In genomic region chr1:40495315-40495903, GRCh38 we compare ENCODE assay signal across 1 cellular context.
TF ChIP-seq lines count a peak whose summit lies in the region.

No MANE protein-coding gene starts in this region.

TF ChIP-seq in K562, 482 proteins besides CTCF, POLR2A, EP300 and RAD21 (continued from another document):
- no peak for TF ChIP-seq THAP7 (CRISPR knock-in tag; IDR thresholded peaks at IDR 0.05)
- TF ChIP-seq MGA (IDR thresholded peaks at IDR 0.05): no peak
- no peak for TF ChIP-seq NFIX (CRISPR knock-in tag; IDR thresholded peaks at IDR 0.05; ENCODE audit: low read depth)
- no peak for TF ChIP-seq U2AF1 (optimal IDR thresholded peaks at IDR 0.05; ENCODE audit: low read depth, low read length)
- no peak for TF ChIP-seq TARDBP (IDR thresholded peaks at IDR 0.05)
- TF ChIP-seq ZNF766 (CRISPR knock-in tag; conservative IDR thresholded peaks at IDR 0.05): no peak
- no peak for TF ChIP-seq ZNF644 (tag; IDR thresholded peaks at IDR 0.05; ENCODE audit: low read depth)
- peak; percentile 41; the same call in 1 of the 2 replicates for TF ChIP-seq CBX5 (IDR thresholded peaks at IDR 0.05; ENCODE audit: borderline replicate concordance, low read depth)
- no peak for TF ChIP-seq CREB3L1 (IDR thresholded peaks at IDR 0.05; ENCODE audit: borderline replicate concordance, low read depth)
- TF ChIP-seq JUN (IDR thresholded peaks at IDR 0.05; ENCODE audit: borderline replicate concordance, low read depth, low read length): no peak
- no peak for TF ChIP-seq JUN (CRISPR knock-in tag; IDR thresholded peaks at IDR 0.05; ENCODE audit: borderline replicate concordance)
- no peak for TF ChIP-seq SMARCB1 (IDR thresholded peaks at IDR 0.05; ENCODE audit: insufficient read length, low read depth)
- TF ChIP-seq IFI16 (CRISPR knock-in tag; IDR thresholded peaks at IDR 0.05): no peak
- TF ChIP-seq ZNF75A (CRISPR knock-in tag; IDR thresholded peaks at IDR 0.05): peak; percentile 99
- no peak for TF ChIP-seq ESRRA (IDR thresholded peaks at IDR 0.05; ENCODE audit: borderline replicate concordance, low read depth)
- TF ChIP-seq, protein P1, sequence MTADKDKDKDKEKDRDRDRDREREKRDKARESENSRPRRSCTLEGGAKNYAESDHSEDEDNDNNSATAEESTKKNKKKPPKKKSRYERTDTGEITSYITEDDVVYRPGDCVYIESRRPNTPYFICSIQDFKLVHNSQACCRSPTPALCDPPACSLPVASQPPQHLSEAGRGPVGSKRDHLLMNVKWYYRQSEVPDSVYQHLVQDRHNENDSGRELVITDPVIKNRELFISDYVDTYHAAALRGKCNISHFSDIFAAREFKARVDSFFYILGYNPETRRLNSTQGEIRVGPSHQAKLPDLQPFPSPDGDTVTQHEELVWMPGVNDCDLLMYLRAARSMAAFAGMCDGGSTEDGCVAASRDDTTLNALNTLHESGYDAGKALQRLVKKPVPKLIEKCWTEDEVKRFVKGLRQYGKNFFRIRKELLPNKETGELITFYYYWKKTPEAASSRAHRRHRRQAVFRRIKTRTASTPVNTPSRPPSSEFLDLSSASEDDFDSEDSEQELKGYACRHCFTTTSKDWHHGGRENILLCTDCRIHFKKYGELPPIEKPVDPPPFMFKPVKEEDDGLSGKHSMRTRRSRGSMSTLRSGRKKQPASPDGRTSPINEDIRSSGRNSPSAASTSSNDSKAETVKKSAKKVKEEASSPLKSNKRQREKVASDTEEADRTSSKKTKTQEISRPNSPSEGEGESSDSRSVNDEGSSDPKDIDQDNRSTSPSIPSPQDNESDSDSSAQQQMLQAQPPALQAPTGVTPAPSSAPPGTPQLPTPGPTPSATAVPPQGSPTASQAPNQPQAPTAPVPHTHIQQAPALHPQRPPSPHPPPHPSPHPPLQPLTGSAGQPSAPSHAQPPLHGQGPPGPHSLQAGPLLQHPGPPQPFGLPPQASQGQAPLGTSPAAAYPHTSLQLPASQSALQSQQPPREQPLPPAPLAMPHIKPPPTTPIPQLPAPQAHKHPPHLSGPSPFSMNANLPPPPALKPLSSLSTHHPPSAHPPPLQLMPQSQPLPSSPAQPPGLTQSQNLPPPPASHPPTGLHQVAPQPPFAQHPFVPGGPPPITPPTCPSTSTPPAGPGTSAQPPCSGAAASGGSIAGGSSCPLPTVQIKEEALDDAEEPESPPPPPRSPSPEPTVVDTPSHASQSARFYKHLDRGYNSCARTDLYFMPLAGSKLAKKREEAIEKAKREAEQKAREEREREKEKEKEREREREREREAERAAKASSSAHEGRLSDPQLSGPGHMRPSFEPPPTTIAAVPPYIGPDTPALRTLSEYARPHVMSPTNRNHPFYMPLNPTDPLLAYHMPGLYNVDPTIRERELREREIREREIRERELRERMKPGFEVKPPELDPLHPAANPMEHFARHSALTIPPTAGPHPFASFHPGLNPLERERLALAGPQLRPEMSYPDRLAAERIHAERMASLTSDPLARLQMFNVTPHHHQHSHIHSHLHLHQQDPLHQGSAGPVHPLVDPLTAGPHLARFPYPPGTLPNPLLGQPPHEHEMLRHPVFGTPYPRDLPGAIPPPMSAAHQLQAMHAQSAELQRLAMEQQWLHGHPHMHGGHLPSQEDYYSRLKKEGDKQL (CRISPR knock-in tag; IDR thresholded peaks at IDR 0.05; ENCODE audit: borderline replicate concordance): no peak
- TF ChIP-seq SMAD1 (IDR thresholded peaks at IDR 0.05; ENCODE audit: low read depth, low read length, partially characterized antibody): no peak
